Comparison of ENCODE assay signal across 15 cellular contexts in genomic region chr5:72441094-72441723, GRCh38.
DNase-seq lines count a peak whose midpoint lies in the region; TF ChIP-seq lines count a peak whose summit lies in the region.
"Had no signal": no experiment of that assay in that cellular context is flagged by ENCODE, and none has a peak within 500 bp of the region (broad histone marks: within the 10 kb centered on the region; RNA-seq: fewer than 3 reads in every experiment).

No MANE protein-coding gene starts in this region.

- H3K27ac ChIP-seq in epithelial cell of prostate: peak overlapping the region; percentile 52
- peak overlapping the region; percentile 8 to 71 (median 49) for H3K27ac ChIP-seq in sigmoid colon
- H3K27ac ChIP-seq: BLaER1 had no signal

- DNase-seq in EL (peak; percentile 26), MG63 (peak; percentile 33), epithelial cell of prostate (ENCODE audit: low read depth, low spot score) (no peak), sigmoid colon (no peak), epidermal melanocyte (ENCODE audit: insufficient read length, low spot score) (no peak), NCI-H1694 (lab: John Stamatoyannopoulos, UW) (no peak), medulla oblongata (ENCODE audit: extremely low spot score) (no peak), NCI-H82 treated with DMSO at 0.1 percent for 48 hours (lab: John Stamatoyannopoulos, UW; ENCODE audit: unreplicated experiment) (no peak)
- DNase-seq: activated naive CD4-positive, alpha-beta T cell treated with anti-CD3 and anti-CD28 coated beads, Interleukin-2, amount 50 U/mL, for 16 hours; DND-41; NCI-H146; NCI-H526; Right ventricle myocardium superior; stimulated activated CD4-positive, alpha-beta T cell treated with anti-CD3 and anti-CD28 coated beads, Interleukin-15, amount 100 ng/mL, for 24 hours had no signal

- TF ChIP-seq EP300 in sigmoid colon (IDR thresholded peaks at IDR 0.05): no peak

- H3K4me1 ChIP-seq in sigmoid colon: peaks cover 0 to 67% (median 47%) of the 10 kb centered on the region in 4 donors
- H3K4me1 ChIP-seq: BLaER1 had no signal

- H3K36me3 ChIP-seq in MG63 (no peaks in the 10 kb centered on the region), sigmoid colon (no peaks in the 10 kb centered on the region)
- H3K36me3 ChIP-seq: BLaER1 had no signal

- no peaks in the 10 kb centered on the region for H3K9me3 ChIP-seq in MG63
- no peaks in the 10 kb centered on the region for H3K9me3 ChIP-seq in sigmoid colon
- H3K9me3 ChIP-seq: BLaER1 had no signal

- 93 to 95% methylated on average over 4 of the region's 4 CpGs for WGBS in sigmoid colon, 2 donors

- no peak for TF ChIP-seq POLR2A in sigmoid colon (IDR thresholded peaks at IDR 0.05)

- H3K4me3 ChIP-seq in MG63 (no peak overlapping the region), sigmoid colon (no peak overlapping the region)
- H3K4me3 ChIP-seq: BLaER1 had no signal

- TF ChIP-seq CTCF in sigmoid colon (IDR thresholded peaks at IDR 0.05): no peak

- intact Hi-C loops in sigmoid colon (cut with DNase I): no loop called here

- H3K27me3 ChIP-seq in MG63 (no peaks in the 10 kb centered on the region), sigmoid colon (no peaks in the 10 kb centered on the region)
- H3K27me3 ChIP-seq: BLaER1 had no signal

Comparison
In these comparisons a context has a peak if more than half of its experiments do, and no peak if none do; other contexts are left out.
1. DNase-seq: peak in EL (single experiment) and MG63 (single experiment); none in epithelial cell of prostate (single experiment), sigmoid colon (single experiment), epidermal melanocyte (single experiment), NCI-H1694 (single experiment), medulla oblongata (single experiment) and NCI-H82 treated with DMSO at 0.1 percent for 48 hours (single experiment).